11 cellular contexts compared by ENCODE assay signal in the genomic region with DNA sequence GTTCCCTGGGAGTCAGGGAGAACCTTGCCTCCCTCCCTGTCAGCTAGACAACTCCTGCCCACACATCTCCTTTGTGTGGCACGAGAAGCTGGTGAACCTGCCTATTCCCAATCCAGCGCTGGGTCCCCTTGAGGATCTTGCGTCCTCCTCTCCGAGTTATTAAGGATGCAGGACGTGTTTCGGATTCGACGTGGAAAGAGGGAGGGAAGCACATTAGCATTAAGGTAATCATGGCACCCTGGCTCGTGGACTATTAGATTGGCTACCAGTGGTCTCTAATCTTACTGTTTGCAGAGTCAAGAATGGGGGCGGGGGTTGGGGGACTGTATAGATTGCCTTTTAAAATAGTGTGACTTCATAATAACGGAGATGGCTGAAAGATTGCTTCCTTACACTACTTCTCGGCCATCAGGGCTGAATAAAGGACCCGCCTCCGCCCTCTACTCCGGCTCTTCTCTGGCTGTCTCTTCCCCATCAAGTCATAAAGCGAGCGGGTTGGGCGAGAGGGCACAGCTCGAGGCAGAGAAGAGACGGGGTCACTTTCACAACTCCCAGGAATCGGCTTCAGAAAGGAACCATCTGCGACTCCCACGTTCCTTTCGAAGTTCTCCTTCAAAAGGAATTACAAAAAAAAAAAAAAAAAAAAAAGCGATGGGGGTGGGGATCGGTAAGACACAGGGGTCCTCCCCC. TPM values are rescaled to one million over a fixed set of nuclear protein-coding genes. Genes with fewer than 3 reads are reported as not detected.
DNase-seq lines count a peak whose midpoint lies in the region; ATAC-seq, FAIRE-seq and TF ChIP-seq lines count a peak whose summit lies in the region.
"Had no signal": no experiment of that assay in that cellular context is flagged by ENCODE, and none has a peak within 500 bp of the region (broad histone marks: within the 10 kb centered on the region; RNA-seq: fewer than 3 reads in every experiment).

No MANE protein-coding gene starts in this region.

- peak; percentile 6 for DNase-seq in COR-L47 (lab: John Stamatoyannopoulos, UW)
- no peak for DNase-seq in LNCaP clone FGC (ENCODE audit: low read depth)
- peak; percentile 66 for DNase-seq in endodermal cell
- peak; percentile 53 for DNase-seq in neural progenitor cell (ENCODE audit: low spot score)
- DNase-seq in H4 (ENCODE audit: low spot score), result no peak
- no peak for DNase-seq in activated CD8-positive, alpha-beta memory T cell treated with anti-CD3 and anti-CD28 coated beads, Interleukin-2, amount 50 U/mL, for 4 hours
- DNase-seq in GM12892 (ENCODE audit: insufficient read length), result no peak
- DNase-seq: DND-41 had no signal

- peak overlapping the region; percentile 16 for H3K27ac ChIP-seq in endodermal cell (ENCODE audit: low read depth, low read length)
- H3K27ac ChIP-seq in neural progenitor cell, result no peak overlapping the region
- H3K27ac ChIP-seq: foreskin keratinocyte had no signal

- peaks cover 78% of the 10 kb centered on the region for H3K27me3 Mint-ChIP-seq in endodermal cell (ENCODE audit: insufficient read depth)
- H3K27me3 Mint-ChIP-seq in neural progenitor cell (ENCODE audit: insufficient read depth, low read depth), result peaks cover 27% of the 10 kb centered on the region

- H3F3A ChIP-seq in neural progenitor cell (ENCODE audit: low read depth), result peaks cover 8% of the 10 kb centered on the region

- peak overlapping the region; percentile 90 for H3K4me2 ChIP-seq in neural progenitor cell

- H3K4me3 ChIP-seq in LNCaP clone FGC (ENCODE audit: low read depth, low read length) (peak overlapping the region; percentile 60), endodermal cell (ENCODE audit: low read length) (peak overlapping the region; percentile 95), neural progenitor cell (peak overlapping the region; percentile 53)

- H3K9me3 Mint-ChIP-seq in endodermal cell, result no peaks in the 10 kb centered on the region
- no peaks in the 10 kb centered on the region for H3K9me3 Mint-ChIP-seq in neural progenitor cell

- H3K4me1 Mint-ChIP-seq in endodermal cell, result peaks cover 8% of the 10 kb centered on the region
- peaks cover 18% of the 10 kb centered on the region for H3K4me1 Mint-ChIP-seq in neural progenitor cell

- no peaks in the 10 kb centered on the region for H3K79me2 ChIP-seq in neural progenitor cell (ENCODE audit: low read depth)

- peak overlapping the region; percentile 4 for H2AFZ ChIP-seq in neural progenitor cell (replicated peaks)

- TF ChIP-seq POLR2A in GM12892 (IDR thresholded peaks at IDR 0.05; ENCODE audit: low read depth, low read length), result no peak

- no peaks in the 10 kb centered on the region for H3K36me3 Mint-ChIP-seq in endodermal cell (ENCODE audit: low read depth)
- no peaks in the 10 kb centered on the region for H3K36me3 Mint-ChIP-seq in neural progenitor cell

- no peak for FAIRE-seq in GM12892 (lab: Jason Lieb, UNC)

- no peaks in the 10 kb centered on the region for H3K9me3 ChIP-seq in endodermal cell (ENCODE audit: control insufficient read depth, low read length)
- no peaks in the 10 kb centered on the region for H3K9me3 ChIP-seq in neural progenitor cell (ENCODE audit: low read depth)

- ATAC-seq in GM19452 (IDR thresholded peaks at IDR 0.05; ENCODE audit: unreplicated experiment), result no peak

- H4K20me1 ChIP-seq in neural progenitor cell (ENCODE audit: low read depth), result peaks cover 7% of the 10 kb centered on the region

- peak overlapping the region; percentile 71 for H3K4me3 Mint-ChIP-seq in endodermal cell
- peak overlapping the region; percentile 91 for H3K4me3 Mint-ChIP-seq in neural progenitor cell

- H3K27me3 ChIP-seq in endodermal cell (ENCODE audit: control insufficient read depth, insufficient read depth, low read length, poor library complexity, severe bottlenecking) (peaks cover 71% of the 10 kb centered on the region), neural progenitor cell (peaks cover 100% of the 10 kb centered on the region)

- H3K27ac Mint-ChIP-seq in endodermal cell, result no peak overlapping the region
- no peak overlapping the region for H3K27ac Mint-ChIP-seq in neural progenitor cell

- WGBS in endodermal cell (ENCODE audit: insufficient coverage in 1 of 2, insufficient read length in 1 of 2), 2 experiments, result 0 to 2% methylated on average over 9 to 20 of the region's 26 CpGs

- peak overlapping the region; percentile 54 for H3K9ac ChIP-seq in endodermal cell (ENCODE audit: extremely low read depth, low read length, poor library complexity, severe bottlenecking)
- H3K9ac ChIP-seq in neural progenitor cell, result no peak overlapping the region

- H3K4me1 ChIP-seq in endodermal cell (ENCODE audit: control insufficient read depth, insufficient read depth, low read length) (no peaks in the 10 kb centered on the region), neural progenitor cell (peaks cover 20% of the 10 kb centered on the region)
- H3K4me1 ChIP-seq: foreskin keratinocyte had no signal

- no peaks in the 10 kb centered on the region for H3K36me3 ChIP-seq in endodermal cell (ENCODE audit: control insufficient read depth, insufficient read depth, low read length)
- no peaks in the 10 kb centered on the region for H3K36me3 ChIP-seq in neural progenitor cell

- TF ChIP-seq CTCF in LNCaP clone FGC (IDR thresholded peaks at IDR 0.05; ENCODE audit: control insufficient read depth, extremely low read depth, insufficient read depth) (no peak), endodermal cell (conservative IDR thresholded peaks at IDR 0.05) (no peak), neural progenitor cell (IDR thresholded peaks at IDR 0.05) (no peak)

RNA-seq across cellular contexts. Expression of gene LRRC7, which starts 1.7 kb away (rescaled TPM):
- total RNA-seq in endodermal cell (1 to 10 TPM; 1.4 to 2.2 TPM), neural progenitor cell (ENCODE audit: low replicate concordance) (0.25 TPM in 1 of 2 replicates, not detected in the other)
- 1.4 TPM for polyA plus RNA-seq in endodermal cell (2013, experiment 1 of 2)
- polyA plus RNA-seq in endodermal cell (2013, experiment 2 of 2), result 1.6 TPM
- total RNA-seq in H4 (2014; rRNA removed; shearing (Covaris generic)), result 0.10 TPM in 1 of 2 replicates, not detected in the other
- polyA plus RNA-seq in GM12892 (2012; ENCODE audit: missing spikeins), result not detected
- total RNA-seq: activated CD8-positive, alpha-beta memory T cell treated with anti-CD3 and anti-CD28 coated beads for 36 hours had no signal
- polyA plus RNA-seq: foreskin keratinocyte had no signal

Comparison
In these comparisons a context has a peak if more than half of its experiments do, and no peak if none do; other contexts are left out.
1. DNase-seq: peak in COR-L47 (single experiment), endodermal cell (single experiment) and neural progenitor cell (single experiment); none in LNCaP clone FGC (single experiment), H4 (single experiment), activated CD8-positive, alpha-beta memory T cell treated with anti-CD3 and anti-CD28 coated beads, Interleukin-2, amount 50 U/mL, for 4 hours (single experiment) and GM12892 (single experiment).
2. Peak in every context shown above with its lines, with median percentiles within 50 percentile points of each other: H3K4me3 ChIP-seq.